Comparison of ENCODE assay signal across 9 cellular contexts in genomic region chr22:20027966-20028854, GRCh38. TPM values are rescaled to one million over a fixed set of nuclear protein-coding genes. Genes with fewer than 3 reads are reported as not detected.
DNase-seq lines count a peak whose midpoint lies in the region; ATAC-seq and TF ChIP-seq lines count a peak whose summit lies in the region.
"Had no signal": no experiment of that assay in that cellular context is flagged by ENCODE, and none has a peak within 500 bp of the region (broad histone marks: within the 10 kb centered on the region; RNA-seq: fewer than 3 reads in every experiment).

No MANE protein-coding gene starts in this region.

- H3K36me3 Mint-ChIP-seq in glutamatergic neuron (ENCODE audit: unreplicated experiment) = no peaks in the 10 kb centered on the region
- peaks cover 4% of the 10 kb centered on the region for H3K36me3 Mint-ChIP-seq in T-helper 2 cell treated with Interferon-gamma antibody and Interleukin-4, amounts not matched to agents 5 μg/mL and 100 μg/mL, for 36 hours (ENCODE audit: low read depth)

- ATAC-seq in RWPE2 (ENCODE audit: low read depth) = peak; percentile 49; the same call in 2 of the 3 replicates

- POLR2A ChIA-PET in AG04450 (lab: Yijun Ruan, JAX) = no interaction called here

- H3K9me3 Mint-ChIP-seq in glutamatergic neuron (ENCODE audit: unreplicated experiment) = peaks cover 2% of the 10 kb centered on the region
- H3K9me3 Mint-ChIP-seq in T-helper 2 cell treated with Interferon-gamma antibody and Interleukin-4, amounts not matched to agents 5 μg/mL and 100 μg/mL, for 36 hours = no peaks in the 10 kb centered on the region
- H3K9me3 Mint-ChIP-seq: stimulated activated naive B cell treated with anti-CD40 and anti-IgM and Interleukin-4, amounts not matched to agents 10 μg/mL and 1 μg/mL and 100 μg/mL, for 72 hours had no signal

- no peaks in the 10 kb centered on the region for H3K27me3 ChIP-seq in AG04450 (ENCODE audit: control insufficient read depth, insufficient read depth, low read length)
- no peaks in the 10 kb centered on the region for H3K27me3 ChIP-seq in RWPE2 (ENCODE audit: insufficient read depth, poor library complexity, severe bottlenecking)

- H3K27me3 Mint-ChIP-seq in glutamatergic neuron (ENCODE audit: unreplicated experiment) = peaks cover 2% of the 10 kb centered on the region
- no peaks in the 10 kb centered on the region for H3K27me3 Mint-ChIP-seq in T-helper 2 cell treated with Interferon-gamma antibody and Interleukin-4, amounts not matched to agents 5 μg/mL and 100 μg/mL, for 36 hours (ENCODE audit: low read depth)
- H3K27me3 Mint-ChIP-seq: stimulated activated naive B cell treated with anti-CD40 and anti-IgM and Interleukin-4, amounts not matched to agents 10 μg/mL and 1 μg/mL and 100 μg/mL, for 72 hours had no signal

- no peak overlapping the region for H3K27ac Mint-ChIP-seq in glutamatergic neuron (ENCODE audit: unreplicated experiment)
- H3K27ac Mint-ChIP-seq in T-helper 2 cell treated with Interferon-gamma antibody and Interleukin-4, amounts not matched to agents 5 μg/mL and 100 μg/mL, for 36 hours = no peak overlapping the region
- H3K27ac Mint-ChIP-seq: stimulated activated naive B cell treated with anti-CD40 and anti-IgM and Interleukin-4, amounts not matched to agents 10 μg/mL and 1 μg/mL and 100 μg/mL, for 72 hours had no signal

- peak; percentile 42 for TF ChIP-seq CTCF in AG04450 (IDR thresholded peaks at IDR 0.05; ENCODE audit: low read depth, low read length)
- peak; percentile 60 for TF ChIP-seq CTCF in RWPE2 (IDR thresholded peaks at IDR 0.05; ENCODE audit: poor library complexity, severe bottlenecking)
- TF ChIP-seq CTCF in glutamatergic neuron (IDR thresholded peaks at IDR 0.05; ENCODE audit: partially characterized antibody, unreplicated experiment) = peak; percentile 53

- CTCF ChIA-PET in AG04450 (lab: Charles Lee) = no interaction called here

- H3K9me3 ChIP-seq in AG04450 (ENCODE audit: control insufficient read depth, insufficient read depth, low read length) (peaks cover 5% of the 10 kb centered on the region; the same call in 1 of the 2 replicates), RWPE2 (ENCODE audit: severe bottlenecking) (no peaks in the 10 kb centered on the region)

- peaks cover 7% of the 10 kb centered on the region for H3K4me1 ChIP-seq in RWPE2 (ENCODE audit: insufficient read depth, poor library complexity, severe bottlenecking)

- H3K4me3 ChIP-seq in AG04450 (ENCODE audit: low read depth, low read length) (no peak overlapping the region), RWPE2 (ENCODE audit: severe bottlenecking) (no peak overlapping the region)

- H3K4me1 Mint-ChIP-seq in glutamatergic neuron (ENCODE audit: low read depth, unreplicated experiment) = peaks cover 11% of the 10 kb centered on the region
- peaks cover 2% of the 10 kb centered on the region for H3K4me1 Mint-ChIP-seq in T-helper 2 cell treated with Interferon-gamma antibody and Interleukin-4, amounts not matched to agents 5 μg/mL and 100 μg/mL, for 36 hours (ENCODE audit: low read depth)

- H3K4me3 Mint-ChIP-seq in glutamatergic neuron (ENCODE audit: unreplicated experiment) = no peak overlapping the region
- no peak overlapping the region for H3K4me3 Mint-ChIP-seq in T-helper 2 cell treated with Interferon-gamma antibody and Interleukin-4, amounts not matched to agents 5 μg/mL and 100 μg/mL, for 36 hours
- H3K4me3 Mint-ChIP-seq: stimulated activated naive B cell treated with anti-CD40 and anti-IgM and Interleukin-4, amounts not matched to agents 10 μg/mL and 1 μg/mL and 100 μg/mL, for 72 hours had no signal

- H3K27ac ChIP-seq in AG04450 (ENCODE audit: low read depth, low read length) (no peak overlapping the region), RWPE2 (ENCODE audit: poor library complexity, severe bottlenecking) (no peak overlapping the region)

- H3K36me3 ChIP-seq in RWPE2 (ENCODE audit: low read depth) = no peaks in the 10 kb centered on the region

- DNase-seq in AG04450 (ENCODE audit: low read depth, low spot score) = no peak
- peak; percentile 17 for DNase-seq in EH (ENCODE audit: low read depth)
- DNase-seq in RWPE2 (ENCODE audit: low spot score) = peak; percentile 37
- peak; percentile 25 for DNase-seq in glutamatergic neuron
- DNase-seq in GDM1 (lab: John Stamatoyannopoulos, UW) = no peak
- no peak for DNase-seq in KG1 (lab: John Stamatoyannopoulos, UW)
- no peak for DNase-seq in T-helper 2 cell treated with Interferon-gamma antibody and Interleukin-4, amounts not matched to agents 5 μg/mL and 100 μg/mL, for 36 hours (ENCODE audit: low spot score)
- DNase-seq in DMS79 (lab: John Stamatoyannopoulos, UW) = no peak
- DNase-seq: stimulated activated naive B cell treated with anti-CD40 and anti-IgM and Interleukin-4, amounts not matched to agents 10 μg/mL and 1 μg/mL and 100 μg/mL, for 72 hours had no signal

RNA-seq across cellular contexts. Expression of gene TANGO2, which starts 7.3 kb away (rescaled TPM):
- polyA plus RNA-seq in AG04450 (2011; rRNA removed) = 21.3 and 27.5 TPM in 2 replicates
- polyA minus RNA-seq in AG04450 (2011; rRNA and poly(A)+ RNA removed) = 35.8 and 44.2 TPM in 2 replicates
- total RNA-seq in glutamatergic neuron (ENCODE audit: unreplicated experiment) = 31.8 TPM

RNA-seq across cellular contexts. Expression of gene ARVCF, which starts 11.6 kb away (rescaled TPM):
- 5.6 and 8.2 TPM in 2 replicates for polyA plus RNA-seq in AG04450 (2011; rRNA removed)
- 6.6 and 12.0 TPM in 2 replicates for polyA minus RNA-seq in AG04450 (2011; rRNA and poly(A)+ RNA removed)
- total RNA-seq in glutamatergic neuron (ENCODE audit: unreplicated experiment) = 119 TPM

RNA-seq across cellular contexts. Expression of gene DGCR8, which starts 51.8 kb away (rescaled TPM):
- polyA plus RNA-seq in AG04450 (2011; rRNA removed) = 22.0 and 22.8 TPM in 2 replicates
- 31.4 and 34.2 TPM in 2 replicates for polyA minus RNA-seq in AG04450 (2011; rRNA and poly(A)+ RNA removed)
- 93.1 TPM for total RNA-seq in glutamatergic neuron (ENCODE audit: unreplicated experiment)

Comparison
In these comparisons a context has a peak if more than half of its experiments do, and no peak if none do; other contexts are left out.
1. DNase-seq: peak in EH (single experiment), RWPE2 (single experiment) and glutamatergic neuron (single experiment); none in AG04450 (single experiment), GDM1 (single experiment), KG1 (single experiment), T-helper 2 cell treated with Interferon-gamma antibody and Interleukin-4, amounts not matched to agents 5 μg/mL and 100 μg/mL, for 36 hours (single experiment) and DMS79 (single experiment).
2. Peak in every context shown above with its lines, with median percentiles within 50 percentile points of each other: CTCF ChIP-seq.